In genomic region chr2:70977605-70978205, GRCh38 we compare ENCODE assay signal across 8 cellular contexts. TPM values are rescaled to one million over a fixed set of nuclear protein-coding genes. Genes with fewer than 3 reads are reported as not detected.
DNase-seq lines count a peak whose midpoint lies in the region; ATAC-seq and TF ChIP-seq lines count a peak whose summit lies in the region.

No MANE protein-coding gene starts in this region.

- no peak overlapping the region for H3K56ac ChIP-seq in H9 (ENCODE audit: insufficient read length, low read depth, low read length)

- no peak overlapping the region for H3K4ac ChIP-seq in H9 (ENCODE audit: low read depth, low read length)

- H3K79me2 ChIP-seq in H9 (ENCODE audit: insufficient read depth, low read length), result no peaks in the 10 kb centered on the region

- H3K27me3 Mint-ChIP-seq in H9 (ENCODE audit: low read depth), result peaks cover 57% of the 10 kb centered on the region

- no peak overlapping the region for H3K27ac Mint-ChIP-seq in H9

- POLR2A ChIA-PET in AG04450 (lab: Yijun Ruan, JAX), result interaction anchor here (0.9 kb wide), 1 partner anchor 91 kb away, joined by 4 read pairs; the partner anchor contains the start of gene NAGK

- H3K9me3 Mint-ChIP-seq in H9, result no peaks in the 10 kb centered on the region

- no peaks in the 10 kb centered on the region for H3K27me3 ChIP-seq in AG04450 (ENCODE audit: control insufficient read depth, insufficient read depth, low read length)
- peaks cover 2% of the 10 kb centered on the region; the same call in 1 of the 2 replicates for H3K27me3 ChIP-seq in H9 (ENCODE audit: insufficient read depth, low read length)
- H3K27me3 ChIP-seq in RWPE2 (ENCODE audit: insufficient read depth, poor library complexity, severe bottlenecking), result no peaks in the 10 kb centered on the region
- no peaks in the 10 kb centered on the region for H3K27me3 ChIP-seq in endocrine pancreas (ENCODE audit: control insufficient read depth, insufficient read depth, low read length)
- H3K27me3 ChIP-seq in muscle layer of duodenum (ENCODE audit: low read depth, low read length), result no peaks in the 10 kb centered on the region

- no peak overlapping the region for H4K5ac ChIP-seq in H9 (ENCODE audit: insufficient read length, low read depth, low read length)

- no peak overlapping the region for H2BK15ac ChIP-seq in H9 (ENCODE audit: low read depth, low read length)

- no peaks in the 10 kb centered on the region for H4K20me1 ChIP-seq in H9 (ENCODE audit: control insufficient read depth, insufficient read depth, insufficient read length)

- peaks cover 12 to 14% of the 10 kb centered on the region in 2 experiments for H3K4me1 Mint-ChIP-seq in H9

- no peak overlapping the region for H3K18ac ChIP-seq in H9 (ENCODE audit: insufficient read length, low read depth, low read length)

- H3K36me3 ChIP-seq in RWPE2 (ENCODE audit: low read depth) (no peaks in the 10 kb centered on the region), endocrine pancreas (ENCODE audit: control insufficient read depth, insufficient read depth, low read length) (no peaks in the 10 kb centered on the region), muscle layer of duodenum (ENCODE audit: control insufficient read depth in 1 of 2, insufficient read depth in 2 of 2, low read length in 2 of 2) (no peaks in the 10 kb centered on the region)

- H3K23me2 ChIP-seq in H9 (ENCODE audit: insufficient read length, low read depth, low read length, poor library complexity, severe bottlenecking), result peaks cover 7% of the 10 kb centered on the region

- peak overlapping the region; percentile 68 to 81 for H3K4me3 Mint-ChIP-seq in H9

- peak; percentile 51 for ATAC-seq in RWPE2 (ENCODE audit: low read depth)
- ATAC-seq in GM21447 (IDR thresholded peaks at IDR 0.05; ENCODE audit: unreplicated experiment), result no peak

- H3K36me3 Mint-ChIP-seq in H9 (ENCODE audit: insufficient read depth in 1 of 3, low read depth in 3 of 3), result no peaks in the 10 kb centered on the region

- TF ChIP-seq CTCF in AG04450 (IDR thresholded peaks at IDR 0.05; ENCODE audit: low read depth, low read length), result no peak; the same call in 1 of the 2 replicates
- TF ChIP-seq CTCF in H9 (conservative IDR thresholded peaks at IDR 0.05), result no peak; the same call in 2 of the 3 replicates
- peak; percentile 58 for TF ChIP-seq CTCF in RWPE2 (IDR thresholded peaks at IDR 0.05; ENCODE audit: poor library complexity, severe bottlenecking)

- no peak overlapping the region for H2AK5ac ChIP-seq in H9 (ENCODE audit: insufficient read length, low read length)

- H2BK120ac ChIP-seq in H9 (ENCODE audit: low read depth, low read length, poor library complexity, severe bottlenecking), result no peak overlapping the region

- H3K4me1 ChIP-seq in H9 (ENCODE audit: insufficient read depth, low read length) (no peaks in the 10 kb centered on the region), RWPE2 (ENCODE audit: insufficient read depth, poor library complexity, severe bottlenecking) (peaks cover 15% of the 10 kb centered on the region), endocrine pancreas (ENCODE audit: control insufficient read depth, insufficient read depth, low read length) (peaks cover 4% of the 10 kb centered on the region), muscle layer of duodenum (ENCODE audit: control insufficient read depth in 1 of 2, insufficient read depth in 2 of 2, low read length in 2 of 2) (peaks cover 0 to 9% of the 10 kb centered on the region in 2 donors)

- peak; percentile 55 for DNase-seq in AG04450 (ENCODE audit: low read depth, low spot score)
- DNase-seq in H9, result no peak
- DNase-seq in RWPE2 (ENCODE audit: low spot score), result no peak
- no peak for DNase-seq in mucosa of gallbladder (ENCODE audit: low spot score)
- DNase-seq in NCI-H128 (lab: John Stamatoyannopoulos, UW; ENCODE audit: unreplicated experiment), result no peak

- H3K79me1 ChIP-seq in H9 (ENCODE audit: insufficient read depth, low read depth, low read length, poor library complexity, severe bottlenecking), result no peaks in the 10 kb centered on the region

- H3K23ac ChIP-seq in H9 (ENCODE audit: insufficient read length, low read depth, low read length), result no peak overlapping the region

- no peak overlapping the region for H2AFZ ChIP-seq in H9 (ENCODE audit: low read length)

- peak overlapping the region; percentile 63 for H3K4me2 ChIP-seq in H9 (ENCODE audit: insufficient read depth, insufficient read length, low read length)

- H3K9ac ChIP-seq in H9 (ENCODE audit: extremely low read depth, insufficient read length, low read length) (no peak overlapping the region), endocrine pancreas (ENCODE audit: control insufficient read depth, insufficient read depth, low read length) (no peak overlapping the region)

- no peak overlapping the region for H4K91ac ChIP-seq in H9 (ENCODE audit: insufficient read length, low read depth, low read length)

- no CpG with 5 or more reads among the region's 14 CpGs for WGBS in H9 (ENCODE audit: extremely low coverage, insufficient read length, low lambda C conversion rate)

- no peak overlapping the region for H3T11ph ChIP-seq in H9 (ENCODE audit: low read length)

- CTCF ChIA-PET in AG04450 (lab: Charles Lee), result interaction anchor here (0.9 to 2.8 kb wide), 9 partner anchors 12 to 116 kb away, joined by 3 to 22 read pairs (median 4); no protein-coding TSS in a partner anchor

- H2BK12ac ChIP-seq in H9 (ENCODE audit: insufficient read length, low read depth, low read length), result no peak overlapping the region

- no peak overlapping the region for H3K14ac ChIP-seq in H9 (ENCODE audit: insufficient read depth, low read length)

- peak overlapping the region; percentile 91 for H3K27ac ChIP-seq in AG04450 (ENCODE audit: low read depth, low read length)
- no peak overlapping the region for H3K27ac ChIP-seq in H9 (ENCODE audit: insufficient read length, low read depth, low read length)
- H3K27ac ChIP-seq in RWPE2 (ENCODE audit: poor library complexity, severe bottlenecking), result peak overlapping the region; percentile 18
- peak overlapping the region; percentile 79 for H3K27ac ChIP-seq in muscle layer of duodenum (ENCODE audit: low read length)

- H3K9me3 ChIP-seq in AG04450 (ENCODE audit: control insufficient read depth, insufficient read depth, low read length), result no peaks in the 10 kb centered on the region
- H3K9me3 ChIP-seq in H9 (ENCODE audit: control insufficient read depth, low read depth, low read length), result no peaks in the 10 kb centered on the region
- no peaks in the 10 kb centered on the region for H3K9me3 ChIP-seq in RWPE2 (ENCODE audit: severe bottlenecking)
- no peaks in the 10 kb centered on the region for H3K9me3 ChIP-seq in endocrine pancreas (ENCODE audit: control insufficient read depth, low read length)
- no peaks in the 10 kb centered on the region for H3K9me3 ChIP-seq in muscle layer of duodenum (ENCODE audit: control insufficient read depth in 1 of 2, low read length in 2 of 2)

- no peak overlapping the region for H2BK5ac ChIP-seq in H9 (ENCODE audit: insufficient read length, low read length)

- no peak overlapping the region for H2BK20ac ChIP-seq in H9 (ENCODE audit: low read depth, low read length, poor library complexity, severe bottlenecking)

- no peak overlapping the region for H4K8ac ChIP-seq in H9 (replicated peaks; ENCODE audit: insufficient read length, low read depth, low read length)

- H3K4me3 ChIP-seq in AG04450 (ENCODE audit: low read depth, low read length), result peak overlapping the region; percentile 64
- peak overlapping the region; percentile 32 for H3K4me3 ChIP-seq in RWPE2 (ENCODE audit: severe bottlenecking)
- H3K4me3 ChIP-seq in endocrine pancreas (ENCODE audit: control insufficient read depth, insufficient read depth, low read length), result peak overlapping the region; percentile 74
- H3K4me3 ChIP-seq in muscle layer of duodenum (ENCODE audit: low read depth in 1 of 2, low read length in 2 of 2), result peak overlapping the region; percentile 73 to 80

RNA-seq across cellular contexts. Expression of gene ANKRD53, which starts 0.7 kb away (rescaled TPM):
- 0.72 and 1.1 TPM in 2 replicates for polyA plus RNA-seq in AG04450 (2011; rRNA removed)
- 2.1 and 3.6 TPM in 2 replicates for polyA minus RNA-seq in AG04450 (2011; rRNA and poly(A)+ RNA removed)
- total RNA-seq in H9 (2021) (0.28 and 0.88 TPM in 2 replicates), mucosa of gallbladder (2.9 TPM)

RNA-seq across cellular contexts. Expression of gene TEX261, which starts 17.0 kb away (rescaled TPM):
- 106 and 119 TPM in 2 replicates for polyA plus RNA-seq in AG04450 (2011; rRNA removed)
- polyA minus RNA-seq in AG04450 (2011; rRNA and poly(A)+ RNA removed), result 94.7 and 123 TPM in 2 replicates
- total RNA-seq in H9 (2021) (19.2 and 23.9 TPM in 2 replicates), mucosa of gallbladder (62.8 TPM)

RNA-seq across cellular contexts. Expression of gene ATP6V1B1, which starts 42.0 kb away (rescaled TPM):
- polyA plus RNA-seq in AG04450 (2011; rRNA removed), result 0.57 and 0.82 TPM in 2 replicates
- polyA minus RNA-seq in AG04450 (2011; rRNA and poly(A)+ RNA removed), result 1.0 and 1.7 TPM in 2 replicates
- total RNA-seq in H9 (2021), result not detected in 2 replicates
- total RNA-seq in mucosa of gallbladder, result 1.6 TPM
